4 cellular contexts compared by ENCODE assay signal in the genomic region with DNA sequence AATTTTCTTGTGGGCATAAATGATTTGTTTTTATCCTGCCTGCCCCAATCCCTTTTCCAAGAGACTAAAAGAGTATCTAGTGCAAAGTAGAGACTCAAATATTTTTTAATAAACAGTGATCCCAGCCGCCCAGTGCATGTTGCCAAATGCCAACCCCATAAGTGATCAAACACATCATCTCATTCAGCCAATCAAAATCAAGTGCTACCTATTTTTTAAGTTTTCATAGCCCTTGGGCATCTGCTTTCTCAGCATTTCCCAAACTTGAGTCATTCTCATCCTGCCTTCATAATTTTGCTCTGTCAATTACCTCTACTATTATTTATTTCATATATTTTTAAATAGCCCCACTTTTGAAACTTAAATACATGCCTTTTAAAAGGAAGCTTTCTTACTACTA. TPM values are rescaled to one million over a fixed set of nuclear protein-coding genes. Genes with fewer than 3 reads are reported as not detected.
"Had no signal": no experiment of that assay in that cellular context is flagged by ENCODE, and none has a peak within 500 bp of the region (broad histone marks: within the 10 kb centered on the region; RNA-seq: fewer than 3 reads in every experiment).

No MANE protein-coding gene starts in this region.

RNA-seq across cellular contexts. Expression of a gene that starts 27.4 kb away (rescaled TPM):
- total RNA-seq: colonic mucosa, left cardiac atrium, mononuclear cell had no signal
- polyA plus RNA-seq: immature natural killer cell had no signal
